Comparison of ENCODE assay signal across 28 cellular contexts in genomic region chr21:18161841-18162240, GRCh38.
"Had no signal": no experiment of that assay in that cellular context is flagged by ENCODE, and none has a peak within 500 bp of the region (broad histone marks: within the 10 kb centered on the region; RNA-seq: fewer than 3 reads in every experiment).

No MANE protein-coding gene starts in this region.

- H3K9me3 ChIP-seq: breast epithelium, colonic mucosa, SJCRH30, SK-N-SH had no signal

- H3K4me3 Mint-ChIP-seq: activated B cell treated with CpG ODN at 0.5 μM for 24 hours; activated CD4-positive, alpha-beta T cell treated with anti-CD3 and anti-CD28 coated beads, Interleukin-2, amount 10 ng/mL, durations not matched to agents 24 days and 14 days; activated CD8-positive, alpha-beta memory T cell treated with anti-CD3 and anti-CD28 coated beads, Interleukin-2, amount 10 ng/mL, durations not matched to agents 7 days and 5 days; activated naive CD4-positive, alpha-beta T cell treated with anti-CD3 and anti-CD28 coated beads, Interleukin-2, amount 50 U/mL, for 24 hours; activated T-cell treated with anti-CD3 and anti-CD28 coated beads, Interleukin-2, amount 50 U/mL, for 24 hours; activated T-helper 1 cell treated with anti-CD3 and anti-CD28 coated beads, Interleukin-12 subunit alpha, Interleukin-12 subunit beta, Interleukin-2, Interleukin-4 antibody, amounts not matched to agents 30 ng/mL and 10 ng/mL and 1 ng/mL, durations not matched to agents 14 hours and 24 hours and 36 hours; T-helper 1 cell treated with Interleukin-12 subunit alpha and Interleukin-12 subunit beta and Interleukin-4 antibody, amounts not matched to agents 30 μg/mL and 1 μg/mL, for 36 hours had no signal

- H3K9ac ChIP-seq: SK-N-SH had no signal

- H3K4me2 ChIP-seq: SK-N-SH had no signal

- ATAC-seq: activated CD8-positive, alpha-beta memory T cell treated with anti-CD3 and anti-CD28 coated beads, Interleukin-2, amount 10 ng/mL, durations not matched to agents 7 days and 5 days; Panc1 had no signal

- H3K27ac ChIP-seq: breast epithelium, colonic mucosa, RWPE1, SJCRH30 had no signal

- H3K4me1 ChIP-seq: breast epithelium, colonic mucosa, SJCRH30 had no signal

- H3K27ac Mint-ChIP-seq: activated B cell treated with CpG ODN at 0.5 μM for 24 hours; activated CD4-positive, alpha-beta T cell treated with anti-CD3 and anti-CD28 coated beads, Interleukin-2, amount 10 ng/mL, durations not matched to agents 24 days and 14 days; activated CD8-positive, alpha-beta memory T cell treated with anti-CD3 and anti-CD28 coated beads, Interleukin-2, amount 10 ng/mL, durations not matched to agents 7 days and 5 days; activated naive CD4-positive, alpha-beta T cell treated with anti-CD3 and anti-CD28 coated beads, Interleukin-2, amount 50 U/mL, for 24 hours; activated T-cell treated with anti-CD3 and anti-CD28 coated beads, Interleukin-2, amount 50 U/mL, for 24 hours; activated T-helper 1 cell treated with anti-CD3 and anti-CD28 coated beads, Interleukin-12 subunit alpha, Interleukin-12 subunit beta, Interleukin-2, Interleukin-4 antibody, amounts not matched to agents 30 ng/mL and 10 ng/mL and 1 ng/mL, durations not matched to agents 14 hours and 24 hours and 36 hours; T-helper 1 cell treated with Interleukin-12 subunit alpha and Interleukin-12 subunit beta and Interleukin-4 antibody, amounts not matched to agents 30 μg/mL and 1 μg/mL, for 36 hours had no signal

- DNase-seq: activated B cell treated with CpG ODN at 0.5 μM for 24 hours; activated CD4-positive, alpha-beta T cell treated with anti-CD3 and anti-CD28 coated beads for 1 hour; activated CD4-positive, alpha-beta T cell treated with anti-CD3 and anti-CD28 coated beads, Interleukin-2, amount 10 ng/mL, durations not matched to agents 24 days and 14 days; activated CD4-positive, alpha-beta T cell treated with anti-CD3 and anti-CD28 coated beads, Interleukin-2, amount 50 U/mL, for 48 hours; activated CD8-positive, alpha-beta memory T cell treated with anti-CD3 and anti-CD28 coated beads, Interleukin-2, amount 10 ng/mL, durations not matched to agents 7 days and 5 days; activated effector memory CD4-positive, alpha-beta T cell treated with Interleukin-2 at 50 U/mL for 16 hours; activated naive CD4-positive, alpha-beta T cell; activated T-cell treated with anti-CD3 and anti-CD28 coated beads, Interleukin-2, amount 50 U/mL, for 24 hours; aorta; caudate nucleus; colonic mucosa; KBM-7; MV-4-11; NCI-H1092 treated with DMSO at 0.1 percent for 48 hours; NCI-H1417 treated with DMSO at 0.1 percent for 48 hours; NCI-H1694; NCI-H2029 treated with DMSO at 0.1 percent for 48 hours; NCI-H510A treated with DMSO at 0.1 percent for 48 hours; NCI-H774; Right ventricle myocardium superior; SJCRH30; SK-N-SH had no signal

- H3K4me1 Mint-ChIP-seq: activated B cell treated with CpG ODN at 0.5 μM for 24 hours; activated CD4-positive, alpha-beta T cell treated with anti-CD3 and anti-CD28 coated beads, Interleukin-2, amount 10 ng/mL, durations not matched to agents 24 days and 14 days; activated naive CD4-positive, alpha-beta T cell treated with anti-CD3 and anti-CD28 coated beads, Interleukin-2, amount 50 U/mL, for 24 hours had no signal

- H3K27me3 Mint-ChIP-seq: activated B cell treated with CpG ODN at 0.5 μM for 24 hours; activated CD8-positive, alpha-beta memory T cell treated with anti-CD3 and anti-CD28 coated beads, Interleukin-2, amount 10 ng/mL, durations not matched to agents 7 days and 5 days; activated T-cell treated with anti-CD3 and anti-CD28 coated beads, Interleukin-2, amount 50 U/mL, for 24 hours had no signal

- H3K27me3 ChIP-seq: breast epithelium, colonic mucosa, SJCRH30 had no signal

- H3K9me3 Mint-ChIP-seq: activated naive CD4-positive, alpha-beta T cell treated with anti-CD3 and anti-CD28 coated beads, Interleukin-2, amount 50 U/mL, for 24 hours; activated T-helper 1 cell treated with anti-CD3 and anti-CD28 coated beads, Interleukin-12 subunit alpha, Interleukin-12 subunit beta, Interleukin-2, Interleukin-4 antibody, amounts not matched to agents 30 ng/mL and 10 ng/mL and 1 ng/mL, durations not matched to agents 14 hours and 24 hours and 36 hours had no signal

- H3K36me3 Mint-ChIP-seq: activated CD8-positive, alpha-beta memory T cell treated with anti-CD3 and anti-CD28 coated beads, Interleukin-2, amount 10 ng/mL, durations not matched to agents 7 days and 5 days; activated naive CD4-positive, alpha-beta T cell treated with anti-CD3 and anti-CD28 coated beads, Interleukin-2, amount 50 U/mL, for 24 hours had no signal
